1 cellular context compared by ENCODE assay signal in genomic region chr19:16874250-16874977, GRCh38.
TF ChIP-seq lines count a peak whose summit lies in the region.

No MANE protein-coding gene starts in this region.

TF ChIP-seq in WTC11, 78 proteins besides CTCF, POLR2A, EP300 and RAD21 (continued from another document):
- no peak for TF ChIP-seq AR (CRISPR knock-in tag; IDR thresholded peaks at IDR 0.05)
TF ChIP-seq in WTC11: peak in this region for 0.
